10 cellular contexts compared by ENCODE assay signal in genomic region chr2:70498054-70498453, GRCh38. TPM values are rescaled to one million over a fixed set of nuclear protein-coding genes. Genes with fewer than 3 reads are reported as not detected.
DNase-seq lines count a peak whose midpoint lies in the region; ATAC-seq and TF ChIP-seq lines count a peak whose summit lies in the region.
"Had no signal": no experiment of that assay in that cellular context is flagged by ENCODE, and none has a peak within 500 bp of the region (broad histone marks: within the 10 kb centered on the region; RNA-seq: fewer than 3 reads in every experiment).

No MANE protein-coding gene starts in this region.

- H3K79me1 ChIP-seq in mesendoderm (ENCODE audit: low read length) (no peaks in the 10 kb centered on the region), mesenchymal stem cell (replicated peaks; ENCODE audit: low read length, poor library complexity, severe bottlenecking) (no peaks in the 10 kb centered on the region)

- no peak overlapping the region for H3K23ac ChIP-seq in mesendoderm (ENCODE audit: low read length)
- H3K23ac ChIP-seq in mesenchymal stem cell (ENCODE audit: low read length in 2 of 2), result no peak overlapping the region

- H3K36me3 ChIP-seq in mesendoderm (ENCODE audit: control insufficient read depth, insufficient read depth, low read length) (no peaks in the 10 kb centered on the region), mesenchymal stem cell (ENCODE audit: control insufficient read depth in 1 of 2, insufficient read depth in 2 of 2, low read depth in 1 of 2, low read length in 2 of 2) (no peaks in the 10 kb centered on the region), heart right ventricle (no peaks in the 10 kb centered on the region)

- H3K27ac ChIP-seq in VCaP (no peak overlapping the region), mesendoderm (ENCODE audit: low read depth, low read length) (no peak overlapping the region), mesenchymal stem cell (ENCODE audit: low read length, poor library complexity, severe bottlenecking) (no peak overlapping the region), heart right ventricle (no peak overlapping the region)

- intact Hi-C loops in heart right ventricle (cut with DNase I), result no loop called here

- H2AK5ac ChIP-seq in mesendoderm (ENCODE audit: low read length), result no peak overlapping the region
- no peak overlapping the region for H2AK5ac ChIP-seq in mesenchymal stem cell (ENCODE audit: low read length, severe bottlenecking)

- no peaks in the 10 kb centered on the region for H3K9me3 Mint-ChIP-seq in HFFc6
- H3K9me3 Mint-ChIP-seq: dendritic cell treated with granulocyte-macrophage colony-stimulating factor and Interleukin-4, amounts not matched to agents 40 ng/mL and 50 ng/mL, for 4 days had no signal

- no peaks in the 10 kb centered on the region for H3K79me2 ChIP-seq in mesendoderm (ENCODE audit: control insufficient read depth, insufficient read depth, low read length)

- H3K36me3 Mint-ChIP-seq in HFFc6 (ENCODE audit: low read depth), result no peaks in the 10 kb centered on the region

- H4K8ac ChIP-seq in mesendoderm (ENCODE audit: low read depth, low read length) (no peak overlapping the region), mesenchymal stem cell (ENCODE audit: low read length) (no peak overlapping the region)

- H3K9me3 ChIP-seq in mesenchymal stem cell (ENCODE audit: control insufficient read depth, low read length) (no peaks in the 10 kb centered on the region), heart right ventricle (no peaks in the 10 kb centered on the region)

- no peak overlapping the region for H2AFZ ChIP-seq in mesenchymal stem cell (ENCODE audit: low read depth, low read length)

- H3K4me3 ChIP-seq in mesendoderm (ENCODE audit: low read length) (no peak overlapping the region), mesenchymal stem cell (ENCODE audit: insufficient read depth in 1 of 2, low read depth in 1 of 2, low read length in 2 of 2) (no peak overlapping the region), heart right ventricle (no peak overlapping the region)

- H3K56ac ChIP-seq in mesendoderm (ENCODE audit: low read length), result no peak overlapping the region

- DNase-seq in DMS153 (lab: John Stamatoyannopoulos, UW) (peak; percentile 33), HFFc6 (peak; percentile 13), mesendoderm (peak; percentile 61), mesenchymal stem cell (no peak), NCI-H2196 treated with DMSO at 0.1 percent for 48 hours (lab: John Stamatoyannopoulos, UW; ENCODE audit: unreplicated experiment) (no peak), heart right ventricle (no peak)
- DNase-seq: activated CD8-positive, alpha-beta memory T cell treated with anti-CD3 and anti-CD28 coated beads, Interleukin-2, amount 50 U/mL, for 48 hours had no signal

- no peak overlapping the region for H3K4me3 Mint-ChIP-seq in HFFc6
- H3K4me3 Mint-ChIP-seq: dendritic cell treated with granulocyte-macrophage colony-stimulating factor and Interleukin-4, amounts not matched to agents 40 ng/mL and 50 ng/mL, for 4 days had no signal

- no peak overlapping the region for H3K14ac ChIP-seq in mesenchymal stem cell (ENCODE audit: low read length in 2 of 2)

- peaks cover 14% of the 10 kb centered on the region for H3K27me3 Mint-ChIP-seq in HFFc6 (ENCODE audit: insufficient read depth)
- H3K27me3 Mint-ChIP-seq: dendritic cell treated with granulocyte-macrophage colony-stimulating factor and Interleukin-4, amounts not matched to agents 40 ng/mL and 50 ng/mL, for 4 days had no signal

- no peak overlapping the region for H4K5ac ChIP-seq in mesendoderm (ENCODE audit: low read length)

- no peak overlapping the region for H3K4ac ChIP-seq in mesendoderm (ENCODE audit: low read depth, low read length)
- no peak overlapping the region for H3K4ac ChIP-seq in mesenchymal stem cell (ENCODE audit: low read depth in 1 of 2, low read length in 2 of 2)

- H3K4me1 Mint-ChIP-seq in HFFc6 (ENCODE audit: low read depth), result no peaks in the 10 kb centered on the region

- H3K9ac ChIP-seq in mesendoderm (ENCODE audit: low read length) (no peak overlapping the region), mesenchymal stem cell (ENCODE audit: low read length) (no peak overlapping the region)

- H3K27me3 ChIP-seq in mesendoderm (ENCODE audit: insufficient read depth, low read length, poor library complexity), result no peaks in the 10 kb centered on the region
- peaks cover 44 to 45% of the 10 kb centered on the region in 2 experiments for H3K27me3 ChIP-seq in mesenchymal stem cell (ENCODE audit: control insufficient read depth in 1 of 2, insufficient read depth in 1 of 2, low read length in 2 of 2)
- H3K27me3 ChIP-seq in heart right ventricle, result peaks cover 0 to 20% (median 13%) of the 10 kb centered on the region in 7 donors

- H4K91ac ChIP-seq in mesenchymal stem cell (ENCODE audit: low read length), result no peak overlapping the region

- H3K18ac ChIP-seq in mesendoderm (ENCODE audit: low read length), result no peak overlapping the region
- no peak overlapping the region for H3K18ac ChIP-seq in mesenchymal stem cell (ENCODE audit: low read depth in 1 of 2, low read length in 2 of 2)

- no peak for ATAC-seq in GM18867 (IDR thresholded peaks at IDR 0.05; ENCODE audit: unreplicated experiment)
- ATAC-seq in heart right ventricle, result no peak

- H2BK5ac ChIP-seq in mesendoderm (ENCODE audit: low read length), result no peak overlapping the region
- H2BK5ac ChIP-seq in mesenchymal stem cell (ENCODE audit: low read depth, low read length, poor library complexity, severe bottlenecking), result no peak overlapping the region

- no peak overlapping the region for H2BK15ac ChIP-seq in mesendoderm (replicated peaks; ENCODE audit: low read depth)
- H2BK15ac ChIP-seq in mesenchymal stem cell (ENCODE audit: low read depth, poor library complexity, severe bottlenecking), result no peak overlapping the region

- H3K4me2 ChIP-seq in mesendoderm (ENCODE audit: low read length) (no peak overlapping the region), mesenchymal stem cell (ENCODE audit: low read length, poor library complexity, severe bottlenecking) (no peak overlapping the region)

- H3K4me1 ChIP-seq in mesendoderm (ENCODE audit: control insufficient read depth, low read depth, low read length) (no peaks in the 10 kb centered on the region), mesenchymal stem cell (ENCODE audit: control insufficient read depth, insufficient read depth, low read depth, low read length) (no peaks in the 10 kb centered on the region), heart right ventricle (peaks cover 0 to 5% (median 0%) of the 10 kb centered on the region in 9 donors)

- H3K27ac Mint-ChIP-seq in HFFc6, result no peak overlapping the region
- H3K27ac Mint-ChIP-seq: dendritic cell treated with granulocyte-macrophage colony-stimulating factor and Interleukin-4, amounts not matched to agents 40 ng/mL and 50 ng/mL, for 4 days had no signal

- no peak overlapping the region for H2BK120ac ChIP-seq in mesendoderm (ENCODE audit: low read depth, low read length)
- no peak overlapping the region for H2BK120ac ChIP-seq in mesenchymal stem cell (ENCODE audit: low read depth, low read length)

- no peak overlapping the region for H2BK12ac ChIP-seq in mesenchymal stem cell (ENCODE audit: low read length in 2 of 2)

- peak; percentile 65 for TF ChIP-seq CTCF in HFFc6 (IDR thresholded peaks at IDR 0.05)
- peak; percentile 46 for TF ChIP-seq CTCF in VCaP (conservative IDR thresholded peaks at IDR 0.05)
- peak in 1 of 9 donors; percentile 14 for TF ChIP-seq CTCF in heart right ventricle (IDR thresholded peaks at IDR 0.05)

RNA-seq across cellular contexts. Expression of gene TGFA, which starts 55.6 kb away (rescaled TPM):
- under 1 TPM in 3 of 6 experiments, not detected in 3; 0.05 to 0.38 (median 0.26) TPM for total RNA-seq in HFFc6 (2021; fragmentation: NEBNext Ultra II Directional; extraction: Animal tissue kit (Norgen Biotek cat#: 25700))
- polyA plus RNA-seq in mesendoderm (2013, experiment 1 of 2), result 3.0 TPM
- 2.8 TPM for polyA plus RNA-seq in mesendoderm (2013, experiment 2 of 2)
- polyA plus RNA-seq in mesenchymal stem cell (2013, experiment 1 of 2), result not detected
- not detected for polyA plus RNA-seq in mesenchymal stem cell (2013, experiment 2 of 2)
- 1 to 10 TPM in 6 of 10 donors, under 1 TPM in 4; 0.28 to 3.4 (median 1.3) TPM for total RNA-seq in heart right ventricle
- polyA plus RNA-seq in heart right ventricle, result 1 to 10 TPM in 1 of 2 donors, under 1 TPM in 1; 0.17 to 1.2 TPM

Comparison
In these comparisons a context has a peak if more than half of its experiments do, and no peak if none do; other contexts are left out.
1. DNase-seq: peak in DMS153 (single experiment), HFFc6 (single experiment) and mesendoderm (single experiment); none in mesenchymal stem cell (single experiment), NCI-H2196 treated with DMSO at 0.1 percent for 48 hours (single experiment) and heart right ventricle (0 of 2).